In the genomic region with DNA sequence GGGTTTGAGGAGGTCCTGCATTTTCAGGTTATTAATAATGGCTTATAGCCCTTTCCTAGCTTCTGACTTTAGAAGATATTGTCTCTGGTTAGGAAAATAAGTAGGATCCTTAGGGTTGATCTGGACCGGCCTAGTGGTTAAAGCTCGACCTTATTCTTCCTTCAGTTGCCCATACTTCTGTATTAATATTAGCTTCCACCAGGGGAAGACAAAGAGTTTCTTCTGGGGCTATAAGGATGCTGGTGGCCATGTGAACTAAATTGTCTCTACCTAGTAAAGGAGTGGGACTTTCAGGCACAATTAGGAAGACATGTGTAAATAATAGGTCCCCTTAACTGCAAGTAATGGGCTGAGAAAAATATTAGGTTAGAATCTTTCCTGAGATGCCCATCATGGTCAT, we compare ENCODE assay signal across 14 cellular contexts. TPM values are rescaled to one million over a fixed set of nuclear protein-coding genes. Genes with fewer than 3 reads are reported as not detected.
DNase-seq lines count a peak whose midpoint lies in the region; TF ChIP-seq lines count a peak whose summit lies in the region.
"Had no signal": no experiment of that assay in that cellular context is flagged by ENCODE, and none has a peak within 500 bp of the region (broad histone marks: within the 10 kb centered on the region; RNA-seq: fewer than 3 reads in every experiment).

No MANE protein-coding gene starts in this region.

- peaks cover 18% of the 10 kb centered on the region for H3K27me3 ChIP-seq in GM23248 (replicated peaks; ENCODE audit: insufficient read depth)
- peaks cover 6% of the 10 kb centered on the region for H3K27me3 ChIP-seq in MG63
- peaks cover 0 to 49% (median 0%) of the 10 kb centered on the region in 4 donors for H3K27me3 ChIP-seq in esophagus muscularis mucosa

- DNase-seq in AG10803 (ENCODE audit: low read depth) (no peak), GM23248 (peak; percentile 26), SK-MEL-5 (ENCODE audit: low read depth, low spot score) (peak; percentile 69), glutamatergic neuron (no peak), COLO668 (lab: John Stamatoyannopoulos, UW; ENCODE audit: unreplicated experiment) (no peak), MG63 (no peak), T-helper 1 cell (no peak), esophagus muscularis mucosa (ENCODE audit: extremely low spot score) (no peak)
- DNase-seq: activated effector memory CD4-positive, alpha-beta T cell treated with anti-CD3 and anti-CD28 coated beads, Interleukin-2, amount 50 U/mL, for 16 hours; effector CD4-positive, alpha-beta T cell; NCI-H2081 treated with DMSO at 0.1 percent for 48 hours; substantia nigra had no signal

- no peak overlapping the region for H3K27ac Mint-ChIP-seq in glutamatergic neuron (ENCODE audit: unreplicated experiment)

- H3K27me3 Mint-ChIP-seq in glutamatergic neuron (ENCODE audit: unreplicated experiment), result no peaks in the 10 kb centered on the region

- H2AFZ ChIP-seq in GM23248, result no peak overlapping the region

- H3K9me2 ChIP-seq in GM23248 (ENCODE audit: insufficient read depth), result no peaks in the 10 kb centered on the region

- 77% methylated on average over 2 of the region's 2 CpGs for WGBS in GM23248 (ENCODE audit: low coverage in 1 of 2, low lambda C conversion rate in 2 of 2, missing lambda C conversion rate in 2 of 2), 2 experiments
- WGBS in esophagus muscularis mucosa, result 93% methylated on average over 2 of the region's 2 CpGs

- H3K4me2 ChIP-seq in GM23248 (ENCODE audit: unreplicated experiment), result no peak overlapping the region

- TF ChIP-seq POLR2A in esophagus muscularis mucosa (IDR thresholded peaks at IDR 0.05; ENCODE audit: low read depth), result no peak

- no peaks in the 10 kb centered on the region for H3K79me2 ChIP-seq in GM23248 (ENCODE audit: insufficient read depth)

- peaks cover 7% of the 10 kb centered on the region; the same call in 1 of the 2 replicates for H3K4me1 ChIP-seq in GM23248 (ENCODE audit: insufficient read depth)
- peaks cover 0 to 9% (median 3%) of the 10 kb centered on the region in 4 donors for H3K4me1 ChIP-seq in esophagus muscularis mucosa

- in situ Hi-C loops in GM23248 (cut with MboI) (loop anchor here (10.0 kb wide), 1 partner anchor 260 kb away; the partner anchor contains the start of gene DUSP12), SK-MEL-5 (cut with HindIII; ENCODE audit: low pct_unique_long_range_greater_than_20kb, low sequenced_read_pairs) (no loop called here)

- no peaks in the 10 kb centered on the region for H3K36me3 ChIP-seq in GM23248 (ENCODE audit: low read depth)
- no peaks in the 10 kb centered on the region for H3K36me3 ChIP-seq in MG63
- H3K36me3 ChIP-seq in esophagus muscularis mucosa, result no peaks in the 10 kb centered on the region

- H3K4me1 Mint-ChIP-seq in glutamatergic neuron (ENCODE audit: low read depth, unreplicated experiment), result no peaks in the 10 kb centered on the region

- peaks cover 9% of the 10 kb centered on the region; the same call in 1 of the 2 replicates for H3F3A ChIP-seq in GM23248 (ENCODE audit: insufficient read depth)

- TF ChIP-seq CTCF in AG10803 (conservative IDR thresholded peaks at IDR 0.05; ENCODE audit: low read length), result peak; percentile 24
- peak; percentile 14 for TF ChIP-seq CTCF in glutamatergic neuron (IDR thresholded peaks at IDR 0.05; ENCODE audit: partially characterized antibody, unreplicated experiment)
- peak in 1 of 3 experiments; percentile 13 for TF ChIP-seq CTCF in esophagus muscularis mucosa (IDR thresholded peaks at IDR 0.05)

- H3K27ac ChIP-seq in GM23248 (no peak overlapping the region), esophagus muscularis mucosa (replicated peaks in 1 of 4) (no peak overlapping the region)

- no peak for TF ChIP-seq EP300 in esophagus muscularis mucosa (IDR thresholded peaks at IDR 0.05)

- H3K4me3 ChIP-seq in AG10803 (ENCODE audit: low read length) (no peak overlapping the region), GM23248 (no peak overlapping the region), MG63 (no peak overlapping the region), esophagus muscularis mucosa (no peak overlapping the region)

- no peak overlapping the region for H3K4me3 Mint-ChIP-seq in glutamatergic neuron (ENCODE audit: unreplicated experiment)

- intact Hi-C loops in esophagus muscularis mucosa (cut with DNase I), result loop anchor here (10.0 kb wide), 1 partner anchor 260 kb away; the partner anchor contains the start of gene DUSP12

- no peaks in the 10 kb centered on the region for H3K9me3 Mint-ChIP-seq in glutamatergic neuron (ENCODE audit: unreplicated experiment)

- H4K20me1 ChIP-seq in GM23248 (ENCODE audit: insufficient read depth), result no peaks in the 10 kb centered on the region

- H3K9ac ChIP-seq in GM23248, result no peak overlapping the region

- peaks cover 3% of the 10 kb centered on the region for H3K36me3 Mint-ChIP-seq in glutamatergic neuron (ENCODE audit: unreplicated experiment)

- no peaks in the 10 kb centered on the region for H3K9me3 ChIP-seq in GM23248 (ENCODE audit: low read depth)
- H3K9me3 ChIP-seq in MG63, result peaks cover 2% of the 10 kb centered on the region; the same call in 1 of the 2 replicates
- H3K9me3 ChIP-seq in esophagus muscularis mucosa, result no peaks in the 10 kb centered on the region

RNA-seq across cellular contexts. Expression of gene FCGR2A, which starts 20.6 kb away (rescaled TPM):
- not detected in 2 replicates for total RNA-seq in GM23248 (2014; rRNA removed; shearing (Covaris generic))
- polyA plus RNA-seq in GM23248 (2016; fragmentation: Nextera tagmentation; extraction: Ambion mirVana), result not detected in 2 replicates
- 57.4 and 59.7 TPM in 2 replicates for total RNA-seq in SK-MEL-5 (2014; rRNA removed; shearing (Covaris generic))
- 56.0 and 64.8 TPM in 2 replicates for polyA plus RNA-seq in SK-MEL-5 (2015; cell fraction: cytosol; rRNA removed)
- polyA plus RNA-seq in SK-MEL-5 (2015; cell fraction: nucleus; rRNA removed), result 66.3 and 70.6 TPM in 2 replicates
- total RNA-seq in glutamatergic neuron (ENCODE audit: unreplicated experiment) (not detected), esophagus muscularis mucosa (10 to 100 TPM; 19.0 to 89.0 (median 31.2) TPM)
- total RNA-seq in MG63 (2014; rRNA removed; shearing (Covaris generic); ENCODE audit: low replicate concordance), result 2.3 TPM in 1 of 2 replicates, not detected in the other
- total RNA-seq: Daoy; T-helper 1 cell treated with Interleukin-12 subunit alpha and Interleukin-12 subunit beta and Interleukin-4 antibody, amounts not matched to agents 30 ng/mL and 1 ng/mL, for 36 hours had no signal

RNA-seq across cellular contexts. Expression of gene HSPA6, which starts 39.7 kb away (rescaled TPM):
- total RNA-seq in GM23248 (2014; rRNA removed; shearing (Covaris generic)), result not detected in 2 replicates
- polyA plus RNA-seq in GM23248 (2016; fragmentation: Nextera tagmentation; extraction: Ambion mirVana), result 0.13 and 0.23 TPM in 2 replicates
- total RNA-seq in SK-MEL-5 (2014; rRNA removed; shearing (Covaris generic)), result 4.2 and 4.8 TPM in 2 replicates
- polyA plus RNA-seq in SK-MEL-5 (2015; cell fraction: cytosol; rRNA removed), result 3.1 and 7.7 TPM in 2 replicates
- polyA plus RNA-seq in SK-MEL-5 (2015; cell fraction: nucleus; rRNA removed), result 15.8 and 16.7 TPM in 2 replicates
- not detected for total RNA-seq in glutamatergic neuron (ENCODE audit: unreplicated experiment)
- 1.1 and 1.9 TPM in 2 replicates for total RNA-seq in MG63 (2014; rRNA removed; shearing (Covaris generic); ENCODE audit: low replicate concordance)
- total RNA-seq in esophagus muscularis mucosa, result 1 to 10 TPM; 1.8 to 6.5 (median 3.3) TPM

Comparison
In these comparisons a context has a peak if more than half of its experiments do, and no peak if none do; other contexts are left out.
1. DNase-seq: peak in GM23248 (single experiment) and SK-MEL-5 (single experiment); none in AG10803 (single experiment), glutamatergic neuron (single experiment), COLO668 (single experiment), MG63 (single experiment), T-helper 1 cell (0 of 5) and esophagus muscularis mucosa (single experiment).